In genomic region chr12:45217846-45218245, GRCh38 we compare ENCODE assay signal across 8 cellular contexts. TPM values are rescaled to one million over a fixed set of nuclear protein-coding genes. Genes with fewer than 3 reads are reported as not detected.
DNase-seq lines count a peak whose midpoint lies in the region; ATAC-seq and TF ChIP-seq lines count a peak whose summit lies in the region.

No MANE protein-coding gene starts in this region.

- H3K27ac ChIP-seq in heart right ventricle (peak overlapping the region in 5 of 10 donors; percentile 91 to 99 (median 98)), liver (ENCODE audit: low read depth in 1 of 2, low read length in 2 of 2) (peak overlapping the region in 1 of 2 donors; percentile 26), aorta (ENCODE audit: low read depth in 1 of 2, low read length in 2 of 2) (no peak overlapping the region)

- DNase-seq in heart right ventricle = no peak
- DNase-seq in Right ventricle myocardium inferior (ENCODE audit: missing footprints) = no peak
- DNase-seq in adipocyte (ENCODE audit: low read depth) = peak; percentile 29
- no peak for DNase-seq in aorta
- no peak for DNase-seq in NCI-H1092 treated with DMSO at 0.1 percent for 48 hours (lab: John Stamatoyannopoulos, UW)
- DNase-seq in NCI-H187 (lab: John Stamatoyannopoulos, UW) = no peak

- no peak for TF ChIP-seq CTCF in heart right ventricle (IDR thresholded peaks at IDR 0.05)
- no peak for TF ChIP-seq CTCF in liver (IDR thresholded peaks at IDR 0.05; ENCODE audit: low read depth, low read length, missing input control)

- H3K9me3 ChIP-seq in heart right ventricle (no peaks in the 10 kb centered on the region), adipocyte (ENCODE audit: control insufficient read depth, low read length) (no peaks in the 10 kb centered on the region), liver (ENCODE audit: control insufficient read depth in 4 of 4, low read length in 3 of 4) (no peaks in the 10 kb centered on the region), aorta (ENCODE audit: control insufficient read depth, low read length) (no peaks in the 10 kb centered on the region)

- TF ChIP-seq RAD21 in liver (IDR thresholded peaks at IDR 0.05) = no peak

- H3K4me1 ChIP-seq in heart right ventricle = peaks cover 0 to 49% (median 36%) of the 10 kb centered on the region in 9 donors
- peaks cover 35% of the 10 kb centered on the region for H3K4me1 ChIP-seq in adipocyte (ENCODE audit: control insufficient read depth, insufficient read depth, low read length)
- peaks cover 8 to 39% (median 27%) of the 10 kb centered on the region in 4 donors for H3K4me1 ChIP-seq in liver (ENCODE audit: control insufficient read depth in 4 of 4, insufficient read depth in 4 of 4, low read length in 3 of 4)
- H3K4me1 ChIP-seq in aorta (ENCODE audit: control insufficient read depth in 1 of 2, insufficient read depth in 2 of 2, low read length in 2 of 2) = peaks cover 0 to 11% of the 10 kb centered on the region in 2 donors

- intact Hi-C loops in heart right ventricle (cut with DNase I) (loop anchor here in 6 of 10 donors (2.0 to 10.0 kb wide), 8 partner anchors 39 to 507 kb away; partner anchors contain the start of gene ARID2 (in 1 of the 6)), Right ventricle myocardium inferior (cut with DNase I) (loop anchor here (5.0 kb wide), 3 partner anchors 36 to 509 kb away; partner anchors contain the start of gene ARID2), aorta (cut with DNase I) (loop anchor here (5.0 to 10.0 kb wide), 7 partner anchors 54 to 509 kb away; partner anchors contain the start of gene ARID2 (in 2 of the 2))

- ATAC-seq in heart right ventricle (no peak), Right ventricle myocardium inferior (no peak), aorta (ENCODE audit: low FRiP score) (no peak), GM21619 (IDR thresholded peaks at IDR 0.05; ENCODE audit: unreplicated experiment) (no peak)

- H3K4me3 ChIP-seq in heart right ventricle (peak overlapping the region in 9 of 10 donors; percentile 67 to 98 (median 88)), adipocyte (ENCODE audit: low read length) (peak overlapping the region; percentile 85), liver (ENCODE audit: low read depth in 1 of 3, low read length in 3 of 3) (peak overlapping the region; percentile 79 to 95 (median 94)), aorta (ENCODE audit: low read length in 2 of 2) (peak overlapping the region; percentile 81 to 88)

- H3K27me3 ChIP-seq in heart right ventricle = no peaks in the 10 kb centered on the region
- no peaks in the 10 kb centered on the region for H3K27me3 ChIP-seq in adipocyte (replicated peaks; ENCODE audit: control insufficient read depth, insufficient read depth, low read length)
- H3K27me3 ChIP-seq in liver (ENCODE audit: control insufficient read depth in 4 of 4, insufficient read depth in 4 of 4, low read length in 3 of 4) = no peaks in the 10 kb centered on the region
- H3K27me3 ChIP-seq in aorta (ENCODE audit: control insufficient read depth in 1 of 2, insufficient read depth in 2 of 2, low read length in 1 of 2) = no peaks in the 10 kb centered on the region

- WGBS in heart right ventricle, 2 donors = 35 to 40% methylated on average over 2 of the region's 2 CpGs
- WGBS in liver = 24% methylated on average over 2 of the region's 2 CpGs
- WGBS in aorta, 2 donors = 2 to 3% methylated on average over 2 of the region's 2 CpGs

- no peaks in the 10 kb centered on the region for H3K36me3 ChIP-seq in heart right ventricle
- H3K36me3 ChIP-seq in adipocyte (ENCODE audit: control insufficient read depth, insufficient read depth, low read length, severe bottlenecking) = peaks cover 2% of the 10 kb centered on the region
- H3K36me3 ChIP-seq in liver (ENCODE audit: control insufficient read depth in 4 of 4, insufficient read depth in 3 of 4, low read depth in 1 of 4, low read length in 3 of 4) = no peaks in the 10 kb centered on the region
- H3K36me3 ChIP-seq in aorta (ENCODE audit: control insufficient read depth in 1 of 2, insufficient read depth in 2 of 2, low read length in 1 of 2) = no peaks in the 10 kb centered on the region

- H3K9ac ChIP-seq in adipocyte (ENCODE audit: low read length) (peak overlapping the region; percentile 98), liver (ENCODE audit: low read depth in 1 of 2, low read length in 2 of 2) (peak overlapping the region; percentile 5 to 43)

TF ChIP-seq in liver, 16 proteins besides CTCF, POLR2A, EP300 and RAD21:
- TF ChIP-seq SP1 (IDR thresholded peaks at IDR 0.05) = no peak
- TF ChIP-seq MAX (IDR thresholded peaks at IDR 0.05) = no peak
- no peak for TF ChIP-seq NR2F2 (IDR thresholded peaks at IDR 0.05)
- TF ChIP-seq TAF1 (conservative IDR thresholded peaks at IDR 0.05) = no peak
- peak; percentile 12 for TF ChIP-seq FOXA2 (IDR thresholded peaks at IDR 0.05)
TF ChIP-seq in liver: peak in this region for 1.

RNA-seq across cellular contexts. Expression of gene ANO6, which starts 2.0 kb away (rescaled TPM):
- 10 to 100 TPM; 35.8 to 52.2 (median 41.9) TPM for total RNA-seq in heart right ventricle
- 10 to 100 TPM in 1 of 2 donors, 1 to 10 TPM in 1; 8.9 to 12.7 TPM for polyA plus RNA-seq in heart right ventricle
- total RNA-seq in Right ventricle myocardium inferior = 49.0 TPM
- total RNA-seq in liver = 10 to 100 TPM; 36.8 to 52.3 TPM
- polyA plus RNA-seq in liver = 10 to 100 TPM; 18.6 to 21.5 TPM
- total RNA-seq in aorta = 100 to 1,000 TPM in 1 of 2 donors, 10 to 100 TPM in 1; 88.3 to 129 TPM
- 10 to 100 TPM; 16.0 to 41.0 TPM for polyA plus RNA-seq in aorta
